8 cellular contexts compared by ENCODE assay signal in the genomic region with DNA sequence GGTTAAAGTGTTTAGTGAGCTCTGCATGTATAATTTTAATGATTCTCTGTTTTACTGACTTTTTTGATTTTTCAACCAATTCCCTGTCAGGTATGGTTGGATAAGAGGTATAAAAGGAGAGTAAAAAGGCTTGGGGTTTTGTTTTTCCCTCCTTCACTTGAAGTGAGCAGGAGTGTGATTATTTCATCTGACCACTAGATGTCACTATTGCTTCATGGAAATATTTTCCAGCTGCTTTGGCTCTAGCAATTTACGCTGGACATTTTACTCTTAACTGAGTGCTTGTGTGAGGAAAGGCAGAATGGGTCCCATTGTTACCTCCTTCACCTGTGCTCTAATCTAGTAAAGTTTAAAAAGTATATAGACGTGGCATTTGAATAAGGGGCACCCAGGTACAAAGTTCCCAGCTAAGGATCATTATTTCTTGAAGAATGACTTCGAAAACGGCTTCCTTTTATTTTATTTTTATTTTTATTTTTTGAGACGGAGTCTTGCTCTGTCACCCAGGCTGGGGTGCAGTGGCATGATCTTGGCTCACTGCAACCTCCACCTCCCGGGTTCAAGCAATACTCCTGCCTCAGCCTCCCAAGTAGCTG.
DNase-seq lines count a peak whose midpoint lies in the region; ATAC-seq, FAIRE-seq and TF ChIP-seq lines count a peak whose summit lies in the region.

No MANE protein-coding gene starts in this region.

- no peak overlapping the region for H3K9ac ChIP-seq in smooth muscle cell (ENCODE audit: low read depth)

- peak; percentile 92 for FAIRE-seq in A204.1 (lab: Jason Lieb, UNC)

- H4K20me1 ChIP-seq in smooth muscle cell (ENCODE audit: low read depth): no peaks in the 10 kb centered on the region

- TF ChIP-seq CTCF in GM12873 (IDR thresholded peaks at IDR 0.05; ENCODE audit: insufficient read depth, low read depth, low read length, missing control alignments) (peak; percentile 63), right atrium auricular region (IDR thresholded peaks at IDR 0.05) (peak; percentile 70 to 90), smooth muscle cell (IDR thresholded peaks at IDR 0.05; ENCODE audit: borderline replicate concordance, insufficient read depth, poor library complexity, severe bottlenecking) (peak; percentile 79)

- peak; percentile 68 for DNase-seq in NCI-H460 (ENCODE audit: extremely low read depth, low read depth)
- peak; percentile 21 for DNase-seq in amniotic stem cell (lab: John Stamatoyannopoulos, UW)
- no peak for DNase-seq in right atrium auricular region (ENCODE audit: low spot score)
- no peak for DNase-seq in smooth muscle cell (lab: John Stamatoyannopoulos, UW; ENCODE audit: unreplicated experiment)
- no peak for DNase-seq in stimulated activated CD4-positive, alpha-beta T cell treated with anti-CD3 and anti-CD28 coated beads, Interleukin-4, amount 100 ng/mL, for 1 hour

- 62% methylated on average over 6 of the region's 6 CpGs for WGBS in smooth muscle cell (ENCODE audit: low lambda C conversion rate)

- H3K4me1 ChIP-seq in right atrium auricular region (no peaks in the 10 kb centered on the region), smooth muscle cell (ENCODE audit: low read depth) (no peaks in the 10 kb centered on the region)

- H3K27me3 ChIP-seq in right atrium auricular region: no peaks in the 10 kb centered on the region
- no peaks in the 10 kb centered on the region for H3K27me3 ChIP-seq in smooth muscle cell (ENCODE audit: low read depth)

- H3F3A ChIP-seq in smooth muscle cell (ENCODE audit: low read depth): no peaks in the 10 kb centered on the region

- H3K9me3 ChIP-seq in right atrium auricular region (no peaks in the 10 kb centered on the region), smooth muscle cell (replicated peaks; ENCODE audit: low read depth) (no peaks in the 10 kb centered on the region)

- H2AFZ ChIP-seq in smooth muscle cell (ENCODE audit: low read depth): no peak overlapping the region

- H3K79me2 ChIP-seq in smooth muscle cell (ENCODE audit: low read depth): no peaks in the 10 kb centered on the region

- H3K4me3 ChIP-seq in right atrium auricular region (no peak overlapping the region), smooth muscle cell (no peak overlapping the region)

- peak; percentile 70 for ATAC-seq in HG03139 (IDR thresholded peaks at IDR 0.05; ENCODE audit: unreplicated experiment)

- no peak overlapping the region for H3K27ac ChIP-seq in right atrium auricular region
- no peak overlapping the region for H3K27ac ChIP-seq in smooth muscle cell (ENCODE audit: low read depth)

- no peak overlapping the region for H3K4me2 ChIP-seq in smooth muscle cell

- H3K36me3 ChIP-seq in right atrium auricular region: no peaks in the 10 kb centered on the region
- no peaks in the 10 kb centered on the region for H3K36me3 ChIP-seq in smooth muscle cell (ENCODE audit: low read depth)

Comparison
In these comparisons a context has a peak if more than half of its experiments do, and no peak if none do; other contexts are left out.
1. DNase-seq: peak in NCI-H460 (single experiment) and amniotic stem cell (single experiment); none in right atrium auricular region (single experiment), smooth muscle cell (single experiment) and stimulated activated CD4-positive, alpha-beta T cell treated with anti-CD3 and anti-CD28 coated beads, Interleukin-4, amount 100 ng/mL, for 1 hour (single experiment).
2. Peak in every context shown above with its lines, with median percentiles within 50 percentile points of each other: CTCF ChIP-seq.